ENCODE assay signal across 8 cellular contexts in genomic region chr6:31580807-31581437, GRCh38. TPM values are rescaled to one million over a fixed set of nuclear protein-coding genes. Genes with fewer than 3 reads are reported as not detected.
DNase-seq lines count a peak whose midpoint lies in the region; ATAC-seq lines count a peak whose summit lies in the region.

No MANE protein-coding gene starts in this region.

- H3K9me3 ChIP-seq in ectodermal cell (ENCODE audit: control insufficient read depth, low read length): no peaks in the 10 kb centered on the region

- H3K4me1 ChIP-seq in ACC112 (ENCODE audit: control insufficient read depth, insufficient read depth, low read length, unreplicated experiment) (peaks cover 5% of the 10 kb centered on the region), ectodermal cell (ENCODE audit: control insufficient read depth, insufficient read depth, low read length) (peaks cover 6% of the 10 kb centered on the region)

- H3K4me3 ChIP-seq in ACC112 (ENCODE audit: low read depth, low read length) (peak overlapping the region; percentile 98), ectodermal cell (ENCODE audit: insufficient read depth, low read depth, low read length) (peak overlapping the region; percentile 71)

- H2AFZ ChIP-seq in ACC112 (ENCODE audit: low read length, unreplicated experiment): peak overlapping the region; percentile 97

- H3K79me2 ChIP-seq in ACC112 (ENCODE audit: control insufficient read depth, insufficient read depth, low read length, unreplicated experiment): peaks cover 4% of the 10 kb centered on the region

- H3K27me3 ChIP-seq in ACC112 (ENCODE audit: insufficient read depth, low read length) (peaks cover 3% of the 10 kb centered on the region; the same call in 1 of the 2 replicates), ectodermal cell (ENCODE audit: control insufficient read depth, insufficient read depth, low read length, poor library complexity, severe bottlenecking) (peaks cover 21% of the 10 kb centered on the region)

- ATAC-seq in GM18517 (IDR thresholded peaks at IDR 0.05; ENCODE audit: unreplicated experiment) (peak; percentile 50), HG03280 (IDR thresholded peaks at IDR 0.05; ENCODE audit: unreplicated experiment) (peak; percentile 66)

- H3K27ac ChIP-seq in ACC112 (ENCODE audit: low read depth, low read length) (no peak overlapping the region), ectodermal cell (ENCODE audit: insufficient read depth, low read depth, low read length, poor library complexity, severe bottlenecking) (no peak overlapping the region)

- H3K36me3 ChIP-seq in ACC112 (ENCODE audit: insufficient read depth, low read length): no peaks in the 10 kb centered on the region
- H3K36me3 ChIP-seq in ectodermal cell (ENCODE audit: control insufficient read depth, insufficient read depth, low read length): no peaks in the 10 kb centered on the region

- DNase-seq in NCI-H526 (lab: John Stamatoyannopoulos, UW) (peak; percentile 47 to 90), medulla oblongata (ENCODE audit: extremely low spot score) (peak; percentile 84)
- DNase-seq in activated CD4-positive, alpha-beta T cell treated with anti-CD3 and anti-CD28 coated beads, Interleukin-2, amount 50 U/mL, for 48 hours: peak; percentile 91 to 93
- DNase-seq in stimulated activated CD4-positive, alpha-beta T cell treated with anti-CD3 and anti-CD28 coated beads, TNF-alpha, amount 100 ng/mL, for 48 hours (ENCODE audit: low read depth in 3 of 3): peak in 2 of 3 donors; percentile 84 to 89

- 1 to 2% methylated on average over 63 of the region's 63 CpGs for WGBS in ectodermal cell, 2 experiments

RNA-seq across cellular contexts. Expression of gene LTB, which starts 1.3 kb away (rescaled TPM):
- not detected for polyA plus RNA-seq in ectodermal cell (2013, experiment 1 of 4)
- 0.39 TPM for polyA plus RNA-seq in ectodermal cell (2013, experiment 2 of 4)
- not detected for polyA plus RNA-seq in ectodermal cell (2013, experiment 3 of 4)
- polyA plus RNA-seq in ectodermal cell (2013, experiment 4 of 4): not detected

RNA-seq across cellular contexts. Expression of gene LST1, which starts 5.2 kb away (rescaled TPM):
- polyA plus RNA-seq in ectodermal cell (2013, experiment 1 of 4): 1.2 TPM
- not detected for polyA plus RNA-seq in ectodermal cell (2013, experiment 2 of 4)
- not detected for polyA plus RNA-seq in ectodermal cell (2013, experiment 3 of 4)
- polyA plus RNA-seq in ectodermal cell (2013, experiment 4 of 4): 1.1 TPM

RNA-seq across cellular contexts. Expression of gene TNF, which starts 5.6 kb away (rescaled TPM):
- not detected for polyA plus RNA-seq in ectodermal cell (2013, experiment 1 of 4)
- polyA plus RNA-seq in ectodermal cell (2013, experiment 2 of 4): not detected
- polyA plus RNA-seq in ectodermal cell (2013, experiment 3 of 4): not detected
- not detected for polyA plus RNA-seq in ectodermal cell (2013, experiment 4 of 4)

RNA-seq across cellular contexts. Expression of gene LTA, which starts 8.8 kb away (rescaled TPM):
- not detected for polyA plus RNA-seq in ectodermal cell (2013, experiment 1 of 4)
- not detected for polyA plus RNA-seq in ectodermal cell (2013, experiment 2 of 4)
- 0.21 TPM for polyA plus RNA-seq in ectodermal cell (2013, experiment 3 of 4)
- not detected for polyA plus RNA-seq in ectodermal cell (2013, experiment 4 of 4)

RNA-seq across cellular contexts. Expression of gene NCR3, which starts 11.9 kb away (rescaled TPM):
- polyA plus RNA-seq in ectodermal cell (2013, experiment 1 of 4): not detected
- polyA plus RNA-seq in ectodermal cell (2013, experiment 2 of 4): not detected
- polyA plus RNA-seq in ectodermal cell (2013, experiment 3 of 4): not detected
- polyA plus RNA-seq in ectodermal cell (2013, experiment 4 of 4): not detected
